ENCODE assay signal across 23 cellular contexts in the genomic region with DNA sequence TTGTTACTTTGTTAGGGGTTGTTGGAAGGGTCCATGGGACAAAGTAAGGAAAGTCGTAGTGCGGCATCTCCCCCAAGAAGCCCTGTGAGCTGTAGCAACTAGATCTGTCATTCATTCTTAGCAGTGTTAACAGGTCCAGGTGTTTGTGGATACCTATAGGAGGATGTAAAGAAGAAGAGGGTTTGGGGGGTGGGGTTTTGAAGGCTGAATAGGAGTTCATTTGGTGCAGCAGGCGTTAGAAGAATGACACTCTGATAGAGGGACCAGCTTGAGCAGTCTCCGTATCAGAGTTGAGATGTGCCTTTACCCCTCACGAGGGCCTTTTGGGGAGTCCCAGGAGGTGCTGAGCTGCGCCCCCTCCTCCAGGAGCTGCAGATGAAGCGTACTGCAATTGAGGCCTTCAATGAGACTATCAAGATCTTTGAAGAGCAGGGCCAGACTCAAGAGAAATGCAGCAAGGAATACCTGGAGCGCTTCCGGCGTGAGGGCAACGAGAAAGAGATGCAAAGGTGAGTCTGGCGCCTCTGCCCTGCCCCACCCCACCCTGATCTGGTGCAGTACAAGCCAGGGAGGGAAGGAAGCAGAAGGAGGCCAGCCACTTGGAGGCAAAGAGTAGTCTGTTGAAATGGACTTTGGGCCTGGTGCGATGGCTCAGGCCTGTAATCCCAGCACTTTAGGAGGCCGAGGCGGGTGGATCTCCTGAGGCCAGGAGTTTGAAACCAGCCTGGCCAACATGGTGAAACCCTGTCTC. TPM values are rescaled to one million over a fixed set of nuclear protein-coding genes. Genes with fewer than 3 reads are reported as not detected.
DNase-seq lines count a peak whose midpoint lies in the region; ATAC-seq, FAIRE-seq and TF ChIP-seq lines count a peak whose summit lies in the region.
"Had no signal": no experiment of that assay in that cellular context is flagged by ENCODE, and none has a peak within 500 bp of the region (broad histone marks: within the 10 kb centered on the region; RNA-seq: fewer than 3 reads in every experiment).

No MANE protein-coding gene starts in this region.

- no peaks in the 10 kb centered on the region for H3K4me1 Mint-ChIP-seq in activated CD4-positive, alpha-beta T cell treated with anti-CD3 and anti-CD28 coated beads for 36 hours

- no peak overlapping the region for H3K4me3 ChIP-seq in H7 (ENCODE audit: insufficient read depth, low read depth, low read length)
- H3K4me3 ChIP-seq in small intestine (ENCODE audit: low read depth in 1 of 2, low read length in 2 of 2) = no peak overlapping the region
- no peak overlapping the region for H3K4me3 ChIP-seq in HepG2 (replicated peaks in 1 of 3; ENCODE audit: insufficient read depth in 1 of 3, low read depth in 2 of 3, low read length in 3 of 3)
- H3K4me3 ChIP-seq: GM23248 had no signal

- no peak for TF ChIP-seq RAD21 in HepG2 (CRISPR knock-in tag; IDR thresholded peaks at IDR 0.05)

- 83 to 90% (median 84%) methylated on average over 15 of the region's 15 CpGs for WGBS in small intestine, 3 donors
- WGBS in HepG2 (ENCODE audit: low lambda C conversion rate) = 96% methylated on average over 15 of the region's 15 CpGs

- in situ Hi-C loops in HepG2 (cut with HindIII; ENCODE audit: extremely low pct_ligation_motif_present, low pct_unique_long_range_greater_than_20kb) = no loop called here

- FAIRE-seq in small intestine (lab: Jason Lieb, UNC) (no peak), HepG2 (lab: Jason Lieb, UNC) (no peak)
- FAIRE-seq: A204.1, G401.6, GM12891 had no signal

- H3K36me3 ChIP-seq in H7 (replicated peaks; ENCODE audit: control insufficient read depth, insufficient read depth, low read length) (peaks cover 16% of the 10 kb centered on the region), small intestine (ENCODE audit: control insufficient read depth in 2 of 2, insufficient read depth in 2 of 2, low read length in 2 of 2) (peaks cover 10 to 12% of the 10 kb centered on the region in 2 donors), HepG2 (replicated peaks in 1 of 2; ENCODE audit: control insufficient read depth in 1 of 2, insufficient read depth in 2 of 2, low read length in 2 of 2) (peaks cover 30 to 48% of the 10 kb centered on the region in 2 experiments)

- BruUV-seq in HepG2 (replicated peaks; lab: Mats Ljungman, UMichigan) = no TSS peak

- no peaks in the 10 kb centered on the region for H3K9me3 Mint-ChIP-seq in activated CD4-positive, alpha-beta T cell treated with anti-CD3 and anti-CD28 coated beads for 36 hours (ENCODE audit: low read depth)
- H3K9me3 Mint-ChIP-seq: CD8-positive, alpha-beta memory T cell; HFFc6 had no signal

- H3K27ac Mint-ChIP-seq in activated CD4-positive, alpha-beta T cell treated with anti-CD3 and anti-CD28 coated beads for 36 hours = no peak overlapping the region
- H3K27ac Mint-ChIP-seq: HFFc6 had no signal

- H3K4me1 ChIP-seq in small intestine (ENCODE audit: control insufficient read depth in 2 of 2, insufficient read depth in 1 of 2, low read depth in 1 of 2, low read length in 1 of 2) (peaks cover 0 to 3% of the 10 kb centered on the region in 2 donors), HepG2 (ENCODE audit: insufficient read depth, low read length) (peaks cover 6% of the 10 kb centered on the region)

- TF ChIP-seq EP300 in HepG2 (IDR thresholded peaks at IDR 0.05; ENCODE audit: low read depth in 2 of 2, low read length in 2 of 2) (no peak), HepG2 (CRISPR knock-in tag; IDR thresholded peaks at IDR 0.05; ENCODE audit: borderline replicate concordance) (no peak)

- POLR2A ChIA-PET in RWPE1 (lab: Yijun Ruan, JAX; ENCODE audit: low non-redundant PET) = interaction anchor here (0.6 kb wide), 2 partner anchors 26 to 56 kb away, joined by 4 read pairs; no protein-coding TSS in a partner anchor
- POLR2A ChIA-PET in activated CD4-positive, alpha-beta T cell treated with anti-CD3 and anti-CD28 coated beads for 36 hours (lab: Charles Lee) = interaction anchor here (0.7 kb wide), 1 partner anchor 406 kb away, joined by 8 read pairs; a partner anchor contains a TSS
- POLR2A ChIA-PET in HepG2 (lab: Yijun Ruan, JAX) = interaction anchor here (2.6 kb wide), 1 partner anchor 53 kb away, joined by 8 read pairs; no protein-coding TSS in a partner anchor

- H3K4me3 Mint-ChIP-seq in activated CD4-positive, alpha-beta T cell treated with anti-CD3 and anti-CD28 coated beads for 36 hours = no peak overlapping the region
- H3K4me3 Mint-ChIP-seq: CD4-positive, CD25-positive, alpha-beta regulatory T cell; CD8-positive, alpha-beta memory T cell; HFFc6 had no signal

- peak overlapping the region; percentile 54 for H3K27ac ChIP-seq in RWPE1
- peak overlapping the region in 1 of 2 donors; percentile 30 for H3K27ac ChIP-seq in small intestine (ENCODE audit: low read depth in 1 of 2, low read length in 1 of 2)
- H3K27ac ChIP-seq in HepG2 (ENCODE audit: extremely low read length, insufficient read depth, low read length) = no peak overlapping the region
- H3K27ac ChIP-seq: GM23248, HL-60 had no signal

- TF ChIP-seq CTCF in RWPE1 (conservative IDR thresholded peaks at IDR 0.05; ENCODE audit: low read depth) (no peak), HepG2 (CRISPR knock-in tag; IDR thresholded peaks at IDR 0.05) (no peak)

- H3K9me3 ChIP-seq in small intestine (ENCODE audit: control insufficient read depth, low read depth) (no peaks in the 10 kb centered on the region), HepG2 (ENCODE audit: low read length) (no peaks in the 10 kb centered on the region)
- H3K9me3 ChIP-seq: BE2C had no signal

- CTCF ChIA-PET in RWPE1 (lab: Yijun Ruan, JAX) (interaction anchor here (0.6 kb wide), 1 partner anchor 58 kb away, joined by 3 read pairs; no protein-coding TSS in a partner anchor), HepG2 (lab: Yijun Ruan, JAX; ENCODE audit: low intra/inter-chr PET ratio, low total read pairs) (interaction anchor here (3.2 kb wide), 1 partner anchor 53 kb away, joined by 25 read pairs; no protein-coding TSS in a partner anchor)
- CTCF ChIA-PET in activated CD4-positive, alpha-beta T cell treated with anti-CD3 and anti-CD28 coated beads for 36 hours (lab: Charles Lee) = interaction anchor here (0.6 to 1.3 kb wide), 7 partner anchors 8 to 1428 kb away, joined by 3 to 6 read pairs (median 3); a partner anchor contains a TSS

- peak; percentile 36 for ATAC-seq in left colon
- ATAC-seq in activated CD4-positive, alpha-beta T cell treated with anti-CD3 and anti-CD28 coated beads for 36 hours = no peak
- ATAC-seq in HepG2 = no peak

- DNase-seq in H7 = peak; percentile 25
- DNase-seq in RWPE1 (ENCODE audit: low spot score) = no peak
- DNase-seq in left colon = no peak
- DNase-seq in small intestine = peak; percentile 67
- no peak for DNase-seq in activated CD4-positive, alpha-beta T cell treated with anti-CD3 and anti-CD28 coated beads for 36 hours
- DNase-seq in UCSD-AML1 (lab: John Stamatoyannopoulos, UW; ENCODE audit: unreplicated experiment) = no peak
- no peak for DNase-seq in HepG2 (ENCODE audit: low spot score)
- DNase-seq: ACHN; BE2C; C1 segment of cervical spinal cord; CD4-positive, CD25-positive, alpha-beta regulatory T cell; CD8-positive, alpha-beta memory T cell; COR-L47; DMS 273 treated with DMSO at 0.1 percent for 48 hours; DMS53; GM23248; HCEC 1CT; HFFc6; IMR-90 had no signal

- no peak overlapping the region for H3K9ac ChIP-seq in HepG2 (ENCODE audit: insufficient read depth, low read depth, low read length)
- H3K9ac ChIP-seq: GM23248 had no signal

- peaks cover 30% of the 10 kb centered on the region for H3K36me3 Mint-ChIP-seq in activated CD4-positive, alpha-beta T cell treated with anti-CD3 and anti-CD28 coated beads for 36 hours (ENCODE audit: low read depth)

- H2AFZ ChIP-seq in HepG2 (ENCODE audit: low read length) = no peak overlapping the region
- H2AFZ ChIP-seq: GM23248 had no signal

- H3K79me2 ChIP-seq in HepG2 (ENCODE audit: insufficient read depth, low read length) = no peaks in the 10 kb centered on the region

- H3K27me3 ChIP-seq in H7 (ENCODE audit: control insufficient read depth, insufficient read depth, low read length) = no peaks in the 10 kb centered on the region
- H3K27me3 ChIP-seq in small intestine (ENCODE audit: control insufficient read depth in 2 of 2, insufficient read depth in 2 of 2, low read length in 2 of 2) = no peaks in the 10 kb centered on the region
- H3K27me3 ChIP-seq in HepG2 (ENCODE audit: control insufficient read depth in 1 of 2, insufficient read depth in 2 of 2, low read length in 2 of 2) = no peaks in the 10 kb centered on the region
- H3K27me3 ChIP-seq: BE2C had no signal

- intact Hi-C loops in left colon (cut with DNase I, micrococcal nuclease) (loop anchor here (5.0 to 10.0 kb wide), 3 partner anchors 51 to 151 kb away; no protein-coding TSS in a partner anchor), HepG2 (cut with micrococcal nuclease; ENCODE audit: unreplicated experiment) (no loop called here)
- intact Hi-C loops in activated CD4-positive, alpha-beta T cell treated with anti-CD3 and anti-CD28 coated beads for 36 hours (cut with DNase I, micrococcal nuclease) = no loop called here

- no peaks in the 10 kb centered on the region for H3K27me3 Mint-ChIP-seq in activated CD4-positive, alpha-beta T cell treated with anti-CD3 and anti-CD28 coated beads for 36 hours
- H3K27me3 Mint-ChIP-seq: CD4-positive, CD25-positive, alpha-beta regulatory T cell; CD8-positive, alpha-beta memory T cell had no signal

- no peak overlapping the region for H3K4me2 ChIP-seq in HepG2 (ENCODE audit: low read depth, low read length)

- 0 out of 2 replicates have a peak, but pooled peaks cover 3% of the 10 kb centered on the region for H4K20me1 ChIP-seq in HepG2 (ENCODE audit: insufficient read depth, low read length)

- no peak for TF ChIP-seq POLR2A in HepG2 (IDR thresholded peaks at IDR 0.05; ENCODE audit: insufficient read depth in 1 of 2, low read depth in 2 of 2, low read length in 2 of 2)

RNA-seq across cellular contexts. Expression of a gene that starts 7.6 kb away (rescaled TPM):
- total RNA-seq in H7 (2014; rRNA removed; shearing (Covaris generic)) = 47.3 and 53.4 TPM in 2 replicates
- total RNA-seq in left colon (10 to 100 TPM; 47.5 to 79.3 TPM), HepG2 (2016; rRNA removed; fragmentation: Illumina TruSeq; extraction: Trizol) (41.2 and 79.4 TPM in 2 replicates)
- polyA plus RNA-seq in small intestine (100 to 1,000 TPM in 1 of 3 donors, 10 to 100 TPM in 2; 51.9 to 178 (median 91.6) TPM), HepG2 (2011; rRNA removed) (24.7 and 25.0 TPM in 2 replicates)
- total RNA-seq in activated CD4-positive, alpha-beta T cell treated with anti-CD3 and anti-CD28 coated beads for 36 hours = 10 to 100 TPM; 20.4 to 29.5 TPM
- 49.8 and 56.5 TPM in 2 replicates for total RNA-seq in HepG2 (2016; cell fraction: cytosol; rRNA removed; fragmentation: Illumina TruSeq; extraction: Trizol; ENCODE audit: low read depth)
- 39.1 and 76.9 TPM in 2 replicates for total RNA-seq in HepG2 (2016; cell fraction: insoluble cytoplasmic fraction; rRNA removed; fragmentation: Illumina TruSeq; extraction: Trizol)
- 32.9 and 35.3 TPM in 2 replicates for total RNA-seq in HepG2 (2016; cell fraction: membrane; rRNA removed; fragmentation: Illumina TruSeq; extraction: Trizol)
- total RNA-seq in HepG2 (2016; cell fraction: nucleus; rRNA removed; fragmentation: Illumina TruSeq; extraction: Trizol) = 62.2 and 72.4 TPM in 2 replicates
- polyA plus RNA-seq in HepG2 (2011; cell fraction: cytosol; rRNA removed) = 33.2 and 51.0 TPM in 2 replicates
- 13.2 and 16.2 TPM in 2 replicates for polyA plus RNA-seq in HepG2 (2011; cell fraction: nucleus; rRNA removed)
- 13.8 and 14.8 TPM in 2 replicates for polyA plus RNA-seq in HepG2 (2012)
- polyA plus RNA-seq in HepG2 (2016; cell fraction: cytosol; fragmentation: Illumina TruSeq; extraction: Trizol; ENCODE audit: low read depth) = 68.0 and 80.0 TPM in 2 replicates
- polyA plus RNA-seq in HepG2 (2016; cell fraction: insoluble cytoplasmic fraction; fragmentation: Illumina TruSeq; extraction: Trizol; ENCODE audit: low read depth) = 46.2 and 52.2 TPM in 2 replicates
- 28.9 and 31.1 TPM in 2 replicates for polyA plus RNA-seq in HepG2 (2016; cell fraction: membrane; fragmentation: Illumina TruSeq; extraction: Trizol; ENCODE audit: low read depth)
- polyA plus RNA-seq in HepG2 (2016; cell fraction: nucleus; fragmentation: Illumina TruSeq; extraction: Trizol; ENCODE audit: insufficient read depth, low read depth) = 133 TPM in 2 replicates
- polyA minus RNA-seq in HepG2 (2011; rRNA and poly(A)+ RNA removed; ENCODE audit: low replicate concordance) = 49.7 and 255 TPM in 2 replicates
- 11.2 and 23.9 TPM in 2 replicates for polyA minus RNA-seq in HepG2 (2011; cell fraction: cytosol; rRNA and poly(A)+ RNA removed)
- polyA minus RNA-seq in HepG2 (2011; cell fraction: nucleus; rRNA and poly(A)+ RNA removed) = 3.7 and 4.4 TPM in 2 replicates

RNA-seq across cellular contexts. Expression of a gene that starts 13.0 kb away (rescaled TPM):
- total RNA-seq in H7 (2014; rRNA removed; shearing (Covaris generic)) = 26.7 and 29.0 TPM in 2 replicates
- 10 to 100 TPM; 37.4 to 41.1 TPM for total RNA-seq in left colon
- 10 to 100 TPM in 1 of 3 donors, 1 to 10 TPM in 2; 1.6 to 14.2 (median 2.0) TPM for polyA plus RNA-seq in small intestine
- 10 to 100 TPM; 18.9 to 20.2 TPM for total RNA-seq in activated CD4-positive, alpha-beta T cell treated with anti-CD3 and anti-CD28 coated beads for 36 hours
- 15.8 and 25.3 TPM in 2 replicates for total RNA-seq in HepG2 (2016; rRNA removed; fragmentation: Illumina TruSeq; extraction: Trizol)
- 13.7 and 16.1 TPM in 2 replicates for total RNA-seq in HepG2 (2016; cell fraction: cytosol; rRNA removed; fragmentation: Illumina TruSeq; extraction: Trizol; ENCODE audit: low read depth)
- total RNA-seq in HepG2 (2016; cell fraction: insoluble cytoplasmic fraction; rRNA removed; fragmentation: Illumina TruSeq; extraction: Trizol) = 12.5 and 18.3 TPM in 2 replicates
- total RNA-seq in HepG2 (2016; cell fraction: membrane; rRNA removed; fragmentation: Illumina TruSeq; extraction: Trizol) = 33.3 and 40.2 TPM in 2 replicates
- total RNA-seq in HepG2 (2016; cell fraction: nucleus; rRNA removed; fragmentation: Illumina TruSeq; extraction: Trizol) = 14.5 and 18.4 TPM in 2 replicates
- polyA plus RNA-seq in HepG2 (2011; rRNA removed) = 18.6 and 27.2 TPM in 2 replicates
- 17.0 and 21.2 TPM in 2 replicates for polyA plus RNA-seq in HepG2 (2011; cell fraction: cytosol; rRNA removed)
- polyA plus RNA-seq in HepG2 (2011; cell fraction: nucleus; rRNA removed) = 35.7 and 42.1 TPM in 2 replicates
- polyA plus RNA-seq in HepG2 (2012) = 39.2 and 39.3 TPM in 2 replicates
- polyA plus RNA-seq in HepG2 (2016; cell fraction: cytosol; fragmentation: Illumina TruSeq; extraction: Trizol; ENCODE audit: low read depth) = 8.4 and 11.9 TPM in 2 replicates
- polyA plus RNA-seq in HepG2 (2016; cell fraction: insoluble cytoplasmic fraction; fragmentation: Illumina TruSeq; extraction: Trizol; ENCODE audit: low read depth) = 30.5 and 42.6 TPM in 2 replicates
- polyA plus RNA-seq in HepG2 (2016; cell fraction: membrane; fragmentation: Illumina TruSeq; extraction: Trizol; ENCODE audit: low read depth) = 46.8 and 48.0 TPM in 2 replicates
- polyA plus RNA-seq in HepG2 (2016; cell fraction: nucleus; fragmentation: Illumina TruSeq; extraction: Trizol; ENCODE audit: insufficient read depth, low read depth) = 60.8 and 65.6 TPM in 2 replicates
- 18.1 and 22.4 TPM in 2 replicates for polyA minus RNA-seq in HepG2 (2011; rRNA and poly(A)+ RNA removed; ENCODE audit: low replicate concordance)
- 12.0 and 21.3 TPM in 2 replicates for polyA minus RNA-seq in HepG2 (2011; cell fraction: cytosol; rRNA and poly(A)+ RNA removed)
- 12.7 and 19.6 TPM in 2 replicates for polyA minus RNA-seq in HepG2 (2011; cell fraction: nucleus; rRNA and poly(A)+ RNA removed)

RNA-seq across cellular contexts. Expression of a gene that starts 27.0 kb away (rescaled TPM):
- total RNA-seq in H7 (2014; rRNA removed; shearing (Covaris generic)) = 29.2 and 45.0 TPM in 2 replicates
- total RNA-seq in left colon = 10 to 100 TPM in 1 of 2 donors, 1 to 10 TPM in 1; 9.9 to 15.4 TPM
- 10 to 100 TPM; 12.5 to 25.9 (median 21.9) TPM for polyA plus RNA-seq in small intestine
- total RNA-seq in activated CD4-positive, alpha-beta T cell treated with anti-CD3 and anti-CD28 coated beads for 36 hours = 1 to 10 TPM; 5.7 to 6.2 TPM
- 13.0 and 16.7 TPM in 2 replicates for total RNA-seq in HepG2 (2016; rRNA removed; fragmentation: Illumina TruSeq; extraction: Trizol)
- 5.8 and 6.2 TPM in 2 replicates for total RNA-seq in HepG2 (2016; cell fraction: cytosol; rRNA removed; fragmentation: Illumina TruSeq; extraction: Trizol; ENCODE audit: low read depth)
- 13.4 and 17.8 TPM in 2 replicates for total RNA-seq in HepG2 (2016; cell fraction: insoluble cytoplasmic fraction; rRNA removed; fragmentation: Illumina TruSeq; extraction: Trizol)
- total RNA-seq in HepG2 (2016; cell fraction: membrane; rRNA removed; fragmentation: Illumina TruSeq; extraction: Trizol) = 8.3 and 11.1 TPM in 2 replicates
- 9.2 and 11.2 TPM in 2 replicates for total RNA-seq in HepG2 (2016; cell fraction: nucleus; rRNA removed; fragmentation: Illumina TruSeq; extraction: Trizol)
- polyA plus RNA-seq in HepG2 (2011; rRNA removed) = 12.4 and 13.6 TPM in 2 replicates
- 8.7 and 13.2 TPM in 2 replicates for polyA plus RNA-seq in HepG2 (2011; cell fraction: cytosol; rRNA removed)
- 5.8 and 6.4 TPM in 2 replicates for polyA plus RNA-seq in HepG2 (2011; cell fraction: nucleus; rRNA removed)
- polyA plus RNA-seq in HepG2 (2012) = 6.0 and 9.4 TPM in 2 replicates
- polyA plus RNA-seq in HepG2 (2016; cell fraction: cytosol; fragmentation: Illumina TruSeq; extraction: Trizol; ENCODE audit: low read depth) = 7.8 and 8.4 TPM in 2 replicates
- polyA plus RNA-seq in HepG2 (2016; cell fraction: insoluble cytoplasmic fraction; fragmentation: Illumina TruSeq; extraction: Trizol; ENCODE audit: low read depth) = 21.7 TPM in 2 replicates
- 9.2 and 11.9 TPM in 2 replicates for polyA plus RNA-seq in HepG2 (2016; cell fraction: membrane; fragmentation: Illumina TruSeq; extraction: Trizol; ENCODE audit: low read depth)
- 27.8 and 29.4 TPM in 2 replicates for polyA plus RNA-seq in HepG2 (2016; cell fraction: nucleus; fragmentation: Illumina TruSeq; extraction: Trizol; ENCODE audit: insufficient read depth, low read depth)
- polyA minus RNA-seq in HepG2 (2011; rRNA and poly(A)+ RNA removed; ENCODE audit: low replicate concordance) = 22.3 and 69.9 TPM in 2 replicates
- polyA minus RNA-seq in HepG2 (2011; cell fraction: cytosol; rRNA and poly(A)+ RNA removed) = 3.4 and 4.1 TPM in 2 replicates
- 2.5 and 3.7 TPM in 2 replicates for polyA minus RNA-seq in HepG2 (2011; cell fraction: nucleus; rRNA and poly(A)+ RNA removed)

RNA-seq across cellular contexts. Expression of a gene that starts 37.9 kb away (rescaled TPM):
- total RNA-seq in H7 (2014; rRNA removed; shearing (Covaris generic)) = 6.1 and 8.6 TPM in 2 replicates
- total RNA-seq in left colon (1 to 10 TPM; 6.3 to 6.9 TPM), HepG2 (2016; rRNA removed; fragmentation: Illumina TruSeq; extraction: Trizol) (0.53 and 0.58 TPM in 2 replicates)
- polyA plus RNA-seq in small intestine (1 to 10 TPM in 2 of 3 donors, under 1 TPM in 1; 0.81 to 6.0 (median 2.0) TPM), HepG2 (2011; rRNA removed) (0.95 and 0.98 TPM in 2 replicates)
- total RNA-seq in activated CD4-positive, alpha-beta T cell treated with anti-CD3 and anti-CD28 coated beads for 36 hours = 1 to 10 TPM; 5.6 to 8.9 TPM
- total RNA-seq in HepG2 (2016; cell fraction: cytosol; rRNA removed; fragmentation: Illumina TruSeq; extraction: Trizol; ENCODE audit: low read depth) = 1.5 and 2.4 TPM in 2 replicates
- 0.61 and 1.2 TPM in 2 replicates for total RNA-seq in HepG2 (2016; cell fraction: insoluble cytoplasmic fraction; rRNA removed; fragmentation: Illumina TruSeq; extraction: Trizol)
- total RNA-seq in HepG2 (2016; cell fraction: membrane; rRNA removed; fragmentation: Illumina TruSeq; extraction: Trizol) = 1.4 and 1.8 TPM in 2 replicates
- total RNA-seq in HepG2 (2016; cell fraction: nucleus; rRNA removed; fragmentation: Illumina TruSeq; extraction: Trizol) = 1.0 and 1.4 TPM in 2 replicates
- 1.4 TPM in 2 replicates for polyA plus RNA-seq in HepG2 (2011; cell fraction: cytosol; rRNA removed)
- 2.7 and 3.2 TPM in 2 replicates for polyA plus RNA-seq in HepG2 (2011; cell fraction: nucleus; rRNA removed)
- 1.8 and 2.1 TPM in 2 replicates for polyA plus RNA-seq in HepG2 (2012)
- polyA plus RNA-seq in HepG2 (2016; cell fraction: cytosol; fragmentation: Illumina TruSeq; extraction: Trizol; ENCODE audit: low read depth) = 0.90 and 0.94 TPM in 2 replicates
- polyA plus RNA-seq in HepG2 (2016; cell fraction: insoluble cytoplasmic fraction; fragmentation: Illumina TruSeq; extraction: Trizol; ENCODE audit: low read depth) = 1.1 and 2.1 TPM in 2 replicates
- polyA plus RNA-seq in HepG2 (2016; cell fraction: membrane; fragmentation: Illumina TruSeq; extraction: Trizol; ENCODE audit: low read depth) = 1.1 TPM in 2 replicates
- polyA plus RNA-seq in HepG2 (2016; cell fraction: nucleus; fragmentation: Illumina TruSeq; extraction: Trizol; ENCODE audit: insufficient read depth, low read depth) = 2.0 and 3.3 TPM in 2 replicates
- polyA minus RNA-seq in HepG2 (2011; rRNA and poly(A)+ RNA removed; ENCODE audit: low replicate concordance) = 4.2 and 9.4 TPM in 2 replicates
- 3.9 and 4.1 TPM in 2 replicates for polyA minus RNA-seq in HepG2 (2011; cell fraction: cytosol; rRNA and poly(A)+ RNA removed)
- polyA minus RNA-seq in HepG2 (2011; cell fraction: nucleus; rRNA and poly(A)+ RNA removed) = 0.64 and 1.2 TPM in 2 replicates

Comparison
In these comparisons a context has a peak if more than half of its experiments do, and no peak if none do; other contexts are left out.
1. DNase-seq: peak in H7 (single experiment) and small intestine (single experiment); none in RWPE1 (single experiment), left colon (0 of 2), activated CD4-positive, alpha-beta T cell treated with anti-CD3 and anti-CD28 coated beads for 36 hours (single experiment), UCSD-AML1 (single experiment) and HepG2 (single experiment).
2. intact Hi-C loops: an anchor here in left colon (5.0 to 10.0 kb wide); none called in activated CD4-positive, alpha-beta T cell treated with anti-CD3 and anti-CD28 coated beads for 36 hours and HepG2.